ENCODE assay signal across 1 cellular context in the genomic region with DNA sequence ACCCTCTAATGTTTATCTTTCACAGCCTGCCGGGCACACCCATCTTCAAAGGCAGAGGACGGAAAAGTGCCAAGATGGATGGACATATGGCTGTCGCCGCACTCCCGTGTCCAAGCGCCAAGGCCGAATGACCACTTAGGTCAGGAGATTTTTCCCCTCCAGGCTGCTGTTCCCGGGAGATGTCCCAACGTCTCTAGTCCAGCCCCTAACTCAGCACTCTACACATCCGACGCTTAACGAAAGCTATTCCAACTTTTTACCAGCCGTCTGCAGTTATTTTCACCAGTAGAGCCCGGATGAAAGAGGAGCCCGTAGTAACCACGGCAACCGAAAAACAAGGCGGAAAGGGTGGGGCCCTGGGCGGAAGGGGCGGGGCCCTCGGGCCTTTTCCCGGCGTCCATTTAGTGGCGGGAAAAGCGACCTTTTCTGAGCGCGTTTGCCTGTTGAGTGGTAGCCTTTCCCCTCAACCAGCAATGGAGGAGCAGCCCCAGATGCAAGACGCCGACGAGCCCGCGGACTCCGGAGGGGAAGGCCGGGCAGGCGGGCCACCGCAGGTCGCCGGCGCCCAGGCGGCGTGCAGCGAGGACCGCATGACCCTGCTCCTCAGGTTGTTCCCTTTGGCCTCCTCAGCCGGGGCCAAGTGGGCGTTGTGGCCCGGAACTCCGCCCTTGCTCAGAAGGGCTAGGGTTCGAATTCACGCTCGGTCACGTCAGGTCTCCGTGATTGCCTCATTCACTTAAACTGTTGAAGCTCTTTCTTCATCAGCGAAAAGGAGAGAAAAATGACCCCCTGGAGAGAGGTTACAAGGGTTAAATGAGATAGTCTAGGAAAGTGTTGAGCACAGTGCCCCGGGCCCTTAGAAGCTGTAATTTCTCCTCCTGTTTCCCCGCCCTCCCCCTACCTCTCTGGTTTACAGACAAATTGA.
TF ChIP-seq lines count a peak whose summit lies in the region.

A gene with protein sequence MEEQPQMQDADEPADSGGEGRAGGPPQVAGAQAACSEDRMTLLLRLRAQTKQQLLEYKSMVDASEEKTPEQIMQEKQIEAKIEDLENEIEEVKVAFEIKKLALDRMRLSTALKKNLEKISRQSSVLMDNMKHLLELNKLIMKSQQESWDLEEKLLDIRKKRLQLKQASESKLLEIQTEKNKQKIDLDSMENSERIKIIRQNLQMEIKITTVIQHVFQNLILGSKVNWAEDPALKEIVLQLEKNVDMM (plus strand): TSS at position 422 of the 925 bp plus-strand sequence. CDS start 52 bp downstream, at position 474.

TF ChIP-seq in H1, 55 proteins besides CTCF, POLR2A, EP300 and RAD21 (continued from another document):
- peak; percentile 12; the same call in 1 of the 2 replicates for TF ChIP-seq EGR1 (IDR thresholded peaks at IDR 0.05; ENCODE audit: borderline replicate concordance, low read depth, low read length)
- no peak for TF ChIP-seq FOSL1 (IDR thresholded peaks at IDR 0.05; ENCODE audit: insufficient read depth, low read depth, low read length)
- TF ChIP-seq CBX5 (IDR thresholded peaks at IDR 0.05; ENCODE audit: low read depth, low read length), result no peak
- TF ChIP-seq NRF1 (IDR thresholded peaks at IDR 0.05; ENCODE audit: low read depth, low read length), result no peak
- TF ChIP-seq KDM1A (IDR thresholded peaks at IDR 0.05; ENCODE audit: borderline replicate concordance, low read length), result peak; percentile 45; the same call in 1 of the 2 replicates
